In genomic region chr16:56268799-56269198, GRCh38 we compare ENCODE assay signal across 1 cellular context.
TF ChIP-seq lines count a peak whose summit lies in the region.

No MANE protein-coding gene starts in this region.

TF ChIP-seq in K562, 482 proteins besides CTCF, POLR2A, EP300 and RAD21 (continued from another document):
- TF ChIP-seq ZNF232 (CRISPR knock-in tag; IDR thresholded peaks at IDR 0.05) (no peak), RBBP5 (IDR thresholded peaks at IDR 0.05; ENCODE audit: borderline replicate concordance, insufficient read depth, low read length, poor library complexity, severe bottlenecking) (no peak), ZNF140 (CRISPR knock-in tag; IDR thresholded peaks at IDR 0.05) (no peak), SP2 (IDR thresholded peaks at IDR 0.05; ENCODE audit: extremely low read depth, low read depth, low read length, poor library complexity, severe bottlenecking) (no peak), ZNF24 (IDR thresholded peaks at IDR 0.05) (no peak), ZFP1 (CRISPR knock-in tag; IDR thresholded peaks at IDR 0.05) (no peak), ZNF699 (CRISPR knock-in tag; IDR thresholded peaks at IDR 0.05; ENCODE audit: insufficient replicate concordance) (no peak), ZNF589 (CRISPR knock-in tag; IDR thresholded peaks at IDR 0.05; ENCODE audit: low read depth) (no peak), YY1 (IDR thresholded peaks at IDR 0.05; ENCODE audit: borderline replicate concordance in 1 of 3, control insufficient read depth in 1 of 3, extremely low read depth in 1 of 3, insufficient read depth in 3 of 3, insufficient read length in 1 of 3, insufficient replicate concordance in 2 of 3, low read depth in 1 of 3, low read length in 2 of 3) (no peak), RREB1 (CRISPR knock-in tag; IDR thresholded peaks at IDR 0.05) (no peak), ZBED1 (IDR thresholded peaks at IDR 0.05) (no peak), GATAD2B (IDR thresholded peaks at IDR 0.05; ENCODE audit: borderline replicate concordance) (no peak), MXI1 (IDR thresholded peaks at IDR 0.05; ENCODE audit: low read depth, low read length) (no peak), TAF15 (IDR thresholded peaks at IDR 0.05; ENCODE audit: low read depth, low read length) (no peak), TCF7L2 (IDR thresholded peaks at IDR 0.05; ENCODE audit: low read depth, low read length) (no peak), RUNX1 (IDR thresholded peaks at IDR 0.05; ENCODE audit: low read depth) (no peak), SAFB (IDR thresholded peaks at IDR 0.05; ENCODE audit: borderline replicate concordance, low read depth, low read length) (no peak), ZNF316 (IDR thresholded peaks at IDR 0.05) (no peak)
- TF ChIP-seq, protein P1, sequence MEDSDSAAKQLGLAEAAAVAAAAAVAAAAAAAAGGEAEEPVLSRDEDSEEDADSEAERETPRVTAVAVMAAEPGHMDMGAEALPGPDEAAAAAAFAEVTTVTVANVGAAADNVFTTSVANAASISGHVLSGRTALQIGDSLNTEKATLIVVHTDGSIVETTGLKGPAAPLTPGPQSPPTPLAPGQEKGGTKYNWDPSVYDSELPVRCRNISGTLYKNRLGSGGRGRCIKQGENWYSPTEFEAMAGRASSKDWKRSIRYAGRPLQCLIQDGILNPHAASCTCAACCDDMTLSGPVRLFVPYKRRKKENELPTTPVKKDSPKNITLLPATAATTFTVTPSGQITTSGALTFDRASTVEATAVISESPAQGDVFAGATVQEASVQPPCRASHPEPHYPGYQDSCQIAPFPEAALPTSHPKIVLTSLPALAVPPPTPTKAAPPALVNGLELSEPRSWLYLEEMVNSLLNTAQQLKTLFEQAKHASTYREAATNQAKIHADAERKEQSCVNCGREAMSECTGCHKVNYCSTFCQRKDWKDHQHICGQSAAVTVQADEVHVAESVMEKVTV (CRISPR knock-in tag; IDR thresholded peaks at IDR 0.05) = no peak
